In genomic region chr1:81254068-81254467, GRCh38 we compare ENCODE assay signal across 28 cellular contexts.
"Had no signal": no experiment of that assay in that cellular context is flagged by ENCODE, and none has a peak within 500 bp of the region (broad histone marks: within the 10 kb centered on the region; RNA-seq: fewer than 3 reads in every experiment).

No MANE protein-coding gene starts in this region.

- H3K79me2 ChIP-seq: hepatocyte had no signal

- H3K27ac Mint-ChIP-seq: immature natural killer cell; mesothelial cell of epicardium; naive B cell; natural killer cell; nephron progenitor cell; progenitor cell of endocrine pancreas; stimulated activated naive B cell treated with anti-CD40 and anti-IgM and Interleukin-4, amounts not matched to agents 10 μg/mL and 1 μg/mL and 100 μg/mL, for 72 hours had no signal

- H3K9me3 Mint-ChIP-seq: mesothelial cell of epicardium, nephron progenitor cell had no signal

- H3K36me3 Mint-ChIP-seq: immature natural killer cell; mesothelial cell of epicardium; naive B cell; natural killer cell; stimulated activated naive B cell treated with anti-CD40 and anti-IgM and Interleukin-4, amounts not matched to agents 10 μg/mL and 1 μg/mL and 100 μg/mL, for 72 hours had no signal

- H3K4me3 Mint-ChIP-seq: immature natural killer cell; mesothelial cell of epicardium; naive B cell; natural killer cell; nephron progenitor cell; stimulated activated naive B cell treated with anti-CD40 and anti-IgM and Interleukin-4, amounts not matched to agents 10 μg/mL and 1 μg/mL and 100 μg/mL, for 72 hours had no signal

- ATAC-seq: left colon; left lung; lower lobe of right lung; natural killer cell; sciatic nerve; stimulated activated naive B cell treated with anti-CD40 and anti-IgM and Interleukin-4, amounts not matched to agents 10 μg/mL and 1 μg/mL and 100 μg/mL, for 72 hours; stimulated activated naive CD8-positive, alpha-beta T cell treated with anti-CD3 and anti-CD28 coated beads, Interleukin-15, Interleukin-2, amounts not matched to agents 100 U/mL and 50 U/mL, for 24 hours had no signal

- H3K4me2 ChIP-seq: hepatocyte had no signal

- H3K9me3 ChIP-seq: left lung, lower lobe of right lung, ovary, right atrium auricular region, stomach, testis, thyroid gland, transverse colon, upper lobe of left lung, vagina had no signal

- H3K4me1 ChIP-seq: left lung, lower lobe of right lung, stomach, testis, thyroid gland, transverse colon, upper lobe of left lung, vagina had no signal

- H3K27me3 Mint-ChIP-seq: naive B cell; stimulated activated naive B cell treated with anti-CD40 and anti-IgM and Interleukin-4, amounts not matched to agents 10 μg/mL and 1 μg/mL and 100 μg/mL, for 72 hours had no signal

- H3K4me1 Mint-ChIP-seq: immature natural killer cell; mesothelial cell of epicardium; naive B cell; natural killer cell; nephron progenitor cell; stimulated activated naive B cell treated with anti-CD40 and anti-IgM and Interleukin-4, amounts not matched to agents 10 μg/mL and 1 μg/mL and 100 μg/mL, for 72 hours had no signal

- H2AFZ ChIP-seq: hepatocyte had no signal

- H3K27me3 ChIP-seq: hepatocyte, left lung, ovary, right atrium auricular region, stomach, testis, thyroid gland, transverse colon, upper lobe of left lung, vagina had no signal

- H3K27ac ChIP-seq: hepatocyte, left lung, lower lobe of right lung, ovary, right atrium auricular region, skin epidermis, stomach, testis, thyroid gland, transverse colon, upper lobe of left lung, vagina had no signal

- DNase-seq: immature natural killer cell; kidney; left colon; left lung; lower lobe of right lung; mammary epithelial cell; naive B cell; natural killer cell; nephron progenitor cell; ovary; stimulated activated CD4-positive, alpha-beta T cell treated with anti-CD3 and anti-CD28 coated beads, Interleukin-12 subunit alpha, Interleukin-12 subunit beta, amount 100 ng/mL, for 4 hours; stimulated activated CD4-positive, alpha-beta T cell treated with anti-CD3 and anti-CD28 coated beads, Interleukin-15, amount 100 ng/mL, for 24 hours; stimulated activated CD4-positive, alpha-beta T cell treated with anti-CD3 and anti-CD28 coated beads, Interleukin-2, amount 100 ng/mL, for 24 hours; stimulated activated CD4-positive, alpha-beta T cell treated with anti-CD3 and anti-CD28 coated beads, Interleukin-4, amount 100 ng/mL, for 1 hour; stimulated activated naive B cell treated with anti-CD40 and anti-IgM and Interleukin-4, amounts not matched to agents 10 μg/mL and 1 μg/mL and 100 μg/mL, for 72 hours; stimulated activated naive CD8-positive, alpha-beta T cell treated with anti-CD3 and anti-CD28 coated beads, Interleukin-15, Interleukin-2, amounts not matched to agents 100 U/mL and 50 U/mL, for 24 hours; stomach; testis; thyroid gland; transverse colon; upper lobe of left lung had no signal

- H3K4me3 ChIP-seq: hepatocyte, left lung, lower lobe of right lung, ovary, right atrium auricular region, skin epidermis, stomach, testis, thyroid gland, transverse colon, upper lobe of left lung, vagina had no signal

- H3K36me3 ChIP-seq: left lung, lower lobe of right lung, ovary, right atrium auricular region, stomach, thyroid gland, transverse colon, upper lobe of left lung, vagina had no signal
